8 cellular contexts compared by ENCODE assay signal in genomic region chr20:63272105-63273078, GRCh38. TPM values are rescaled to one million over a fixed set of nuclear protein-coding genes. Genes with fewer than 3 reads are reported as not detected.
DNase-seq lines count a peak whose midpoint lies in the region; ATAC-seq and TF ChIP-seq lines count a peak whose summit lies in the region.

Gene ARFGAP1, plus strand, starts transcription at chr20:63272813. Its CDS starts 2,768 bp downstream, at chr20:63275581.

- H3K36me3 Mint-ChIP-seq in activated CD4-positive, alpha-beta T cell treated with anti-CD3 and anti-CD28 coated beads, Interleukin-2, amount 10 ng/mL, durations not matched to agents 24 days and 14 days (ENCODE audit: low read depth), result peaks cover 12% of the 10 kb centered on the region

- peak within 1 kb of the TSS; percentile 89 for H3K27ac Mint-ChIP-seq in activated CD4-positive, alpha-beta T cell treated with anti-CD3 and anti-CD28 coated beads, Interleukin-2, amount 10 ng/mL, durations not matched to agents 24 days and 14 days

- H3K27me3 Mint-ChIP-seq in activated CD4-positive, alpha-beta T cell treated with anti-CD3 and anti-CD28 coated beads, Interleukin-2, amount 10 ng/mL, durations not matched to agents 24 days and 14 days, result peaks cover 8% of the 10 kb centered on the region

- peak within 1 kb of the TSS; percentile 93 for H3K4me3 Mint-ChIP-seq in activated CD4-positive, alpha-beta T cell treated with anti-CD3 and anti-CD28 coated beads, Interleukin-2, amount 10 ng/mL, durations not matched to agents 24 days and 14 days

- peak within 1 kb of the TSS; percentile 76 to 81 for H3K27ac ChIP-seq in coronary artery

- DNase-seq in AG20443 (ENCODE audit: low spot score) (peak; percentile 98), NCI-H524 (lab: John Stamatoyannopoulos, UW) (peak; percentile 41 to 80), coronary artery (ENCODE audit: low spot score) (peak; percentile 88), left lobe of liver (ENCODE audit: low spot score) (peak; percentile 87)
- DNase-seq in activated CD4-positive, alpha-beta T cell treated with anti-CD3 and anti-CD28 coated beads, Interleukin-2, amount 10 ng/mL, durations not matched to agents 24 days and 14 days, result peak; percentile 97
- DNase-seq in stimulated activated CD4-positive, alpha-beta T cell treated with anti-CD3 and anti-CD28 coated beads, Interleukin-2, amount 100 ng/mL, for 24 hours, result peak; percentile 92

- no peak for TF ChIP-seq CTCF in coronary artery (IDR thresholded peaks at IDR 0.05)

- H3K4me1 Mint-ChIP-seq in activated CD4-positive, alpha-beta T cell treated with anti-CD3 and anti-CD28 coated beads, Interleukin-2, amount 10 ng/mL, durations not matched to agents 24 days and 14 days, result peaks cover 19% of the 10 kb centered on the region

- intact Hi-C loops in activated CD4-positive, alpha-beta T cell treated with anti-CD3 and anti-CD28 coated beads, Interleukin-2, amount 10 ng/mL, durations not matched to agents 24 days and 14 days (cut with micrococcal nuclease), result loop anchor here (1.0 to 5.0 kb wide), 2 partner anchors 56 to 685 kb away; partner anchors contain the start of genes UCKL1 and YTHDF1

- no peaks in the 10 kb centered on the region for H3K9me3 Mint-ChIP-seq in activated CD4-positive, alpha-beta T cell treated with anti-CD3 and anti-CD28 coated beads, Interleukin-2, amount 10 ng/mL, durations not matched to agents 24 days and 14 days

- ATAC-seq in HG03457 (IDR thresholded peaks at IDR 0.05; ENCODE audit: unreplicated experiment) (peak; percentile 79), left lobe of liver (peak; percentile 97)

- peak within 1 kb of the TSS; percentile 98 for H3K4me3 ChIP-seq in coronary artery

- peak; percentile 81 for TF ChIP-seq POLR2A in GM19193 (IDR thresholded peaks at IDR 0.05; ENCODE audit: extremely low read depth, insufficient read depth, insufficient read length)

RNA-seq across cellular contexts. Expression of gene ARFGAP1, which starts in this region (rescaled TPM):
- total RNA-seq in activated CD4-positive, alpha-beta T cell treated with anti-CD3 and anti-CD28 coated beads, Interleukin-2, amount 10 ng/mL, durations not matched to agents 24 days and 14 days, result 97.0 and 98.2 TPM in 2 replicates
- 42.6 TPM for total RNA-seq in left lobe of liver

Comparison
In these comparisons a context has a peak if more than half of its experiments do, and no peak if none do; other contexts are left out.
1. Peak in every context shown above with its lines: DNase-seq, ATAC-seq, H3K4me3 ChIP-seq and H3K27ac ChIP-seq.